Comparison of ENCODE assay signal across 2 cellular contexts in genomic region chr1:25848531-25848930, GRCh38.
TF ChIP-seq lines count a peak whose summit lies in the region.

No MANE protein-coding gene starts in this region.

TF ChIP-seq in HEK293, 187 proteins besides CTCF, POLR2A, EP300 and RAD21 (continued from another document and continues in another):
- TF ChIP-seq PRDM10 (tag by site-specific recombination; IDR thresholded peaks at IDR 0.05) (peak; percentile 76), TRIM28 (IDR thresholded peaks at IDR 0.05; ENCODE audit: borderline replicate concordance, low read length) (peak; percentile 43; the same call in 1 of the 2 replicates), SP7 (tag by site-specific recombination; IDR thresholded peaks at IDR 0.05) (no peak), ZSCAN5A (tag by site-specific recombination; IDR thresholded peaks at IDR 0.05) (no peak), BCL11A (tag by site-specific recombination; IDR thresholded peaks at IDR 0.05; ENCODE audit: low read depth) (no peak), ZNF580 (tag by site-specific recombination; IDR thresholded peaks at IDR 0.05) (no peak), PRDM4 (tag by site-specific recombination; IDR thresholded peaks at IDR 0.05) (0 out of 2 replicates have a peak, but pooled peaks have one; percentile 45)
- TF ChIP-seq, protein P1, sequence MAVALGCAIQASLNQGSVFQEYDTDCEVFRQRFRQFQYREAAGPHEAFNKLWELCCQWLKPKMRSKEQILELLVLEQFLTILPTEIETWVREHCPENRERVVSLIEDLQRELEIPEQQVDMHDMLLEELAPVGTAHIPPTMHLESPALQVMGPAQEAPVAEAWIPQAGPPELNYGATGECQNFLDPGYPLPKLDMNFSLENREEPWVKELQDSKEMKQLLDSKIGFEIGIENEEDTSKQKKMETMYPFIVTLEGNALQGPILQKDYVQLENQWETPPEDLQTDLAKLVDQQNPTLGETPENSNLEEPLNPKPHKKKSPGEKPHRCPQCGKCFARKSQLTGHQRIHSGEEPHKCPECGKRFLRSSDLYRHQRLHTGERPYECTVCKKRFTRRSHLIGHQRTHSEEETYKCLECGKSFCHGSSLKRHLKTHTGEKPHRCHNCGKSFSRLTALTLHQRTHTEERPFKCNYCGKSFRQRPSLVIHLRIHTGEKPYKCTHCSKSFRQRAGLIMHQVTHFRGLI (tag by site-specific recombination; IDR thresholded peaks at IDR 0.05), result no peak
- TF ChIP-seq, protein P2, sequence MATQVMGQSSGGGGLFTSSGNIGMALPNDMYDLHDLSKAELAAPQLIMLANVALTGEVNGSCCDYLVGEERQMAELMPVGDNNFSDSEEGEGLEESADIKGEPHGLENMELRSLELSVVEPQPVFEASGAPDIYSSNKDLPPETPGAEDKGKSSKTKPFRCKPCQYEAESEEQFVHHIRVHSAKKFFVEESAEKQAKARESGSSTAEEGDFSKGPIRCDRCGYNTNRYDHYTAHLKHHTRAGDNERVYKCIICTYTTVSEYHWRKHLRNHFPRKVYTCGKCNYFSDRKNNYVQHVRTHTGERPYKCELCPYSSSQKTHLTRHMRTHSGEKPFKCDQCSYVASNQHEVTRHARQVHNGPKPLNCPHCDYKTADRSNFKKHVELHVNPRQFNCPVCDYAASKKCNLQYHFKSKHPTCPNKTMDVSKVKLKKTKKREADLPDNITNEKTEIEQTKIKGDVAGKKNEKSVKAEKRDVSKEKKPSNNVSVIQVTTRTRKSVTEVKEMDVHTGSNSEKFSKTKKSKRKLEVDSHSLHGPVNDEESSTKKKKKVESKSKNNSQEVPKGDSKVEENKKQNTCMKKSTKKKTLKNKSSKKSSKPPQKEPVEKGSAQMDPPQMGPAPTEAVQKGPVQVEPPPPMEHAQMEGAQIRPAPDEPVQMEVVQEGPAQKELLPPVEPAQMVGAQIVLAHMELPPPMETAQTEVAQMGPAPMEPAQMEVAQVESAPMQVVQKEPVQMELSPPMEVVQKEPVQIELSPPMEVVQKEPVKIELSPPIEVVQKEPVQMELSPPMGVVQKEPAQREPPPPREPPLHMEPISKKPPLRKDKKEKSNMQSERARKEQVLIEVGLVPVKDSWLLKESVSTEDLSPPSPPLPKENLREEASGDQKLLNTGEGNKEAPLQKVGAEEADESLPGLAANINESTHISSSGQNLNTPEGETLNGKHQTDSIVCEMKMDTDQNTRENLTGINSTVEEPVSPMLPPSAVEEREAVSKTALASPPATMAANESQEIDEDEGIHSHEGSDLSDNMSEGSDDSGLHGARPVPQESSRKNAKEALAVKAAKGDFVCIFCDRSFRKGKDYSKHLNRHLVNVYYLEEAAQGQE (tag by site-specific recombination; IDR thresholded peaks at IDR 0.05), result no peak

TF ChIP-seq in WTC11, 78 proteins besides CTCF, POLR2A, EP300 and RAD21 (continued from another document):
- TF ChIP-seq ZNF425 (CRISPR knock-in tag; conservative IDR thresholded peaks at IDR 0.05) (no peak), ZNF138 (CRISPR knock-in tag; conservative IDR thresholded peaks at IDR 0.05) (no peak), PRRX2 (CRISPR knock-in tag; IDR thresholded peaks at IDR 0.05) (no peak), JAZF1 (CRISPR knock-in tag; IDR thresholded peaks at IDR 0.05) (no peak), ATF3 (CRISPR knock-in tag; conservative IDR thresholded peaks at IDR 0.05) (no peak), FOXP4 (CRISPR knock-in tag; IDR thresholded peaks at IDR 0.05) (no peak), ZMAT4 (CRISPR knock-in tag; IDR thresholded peaks at IDR 0.05) (no peak), SP1 (CRISPR knock-in tag; conservative IDR thresholded peaks at IDR 0.05) (no peak), NFE2L1 (CRISPR knock-in tag; IDR thresholded peaks at IDR 0.05) (no peak)
- TF ChIP-seq, protein P3, sequence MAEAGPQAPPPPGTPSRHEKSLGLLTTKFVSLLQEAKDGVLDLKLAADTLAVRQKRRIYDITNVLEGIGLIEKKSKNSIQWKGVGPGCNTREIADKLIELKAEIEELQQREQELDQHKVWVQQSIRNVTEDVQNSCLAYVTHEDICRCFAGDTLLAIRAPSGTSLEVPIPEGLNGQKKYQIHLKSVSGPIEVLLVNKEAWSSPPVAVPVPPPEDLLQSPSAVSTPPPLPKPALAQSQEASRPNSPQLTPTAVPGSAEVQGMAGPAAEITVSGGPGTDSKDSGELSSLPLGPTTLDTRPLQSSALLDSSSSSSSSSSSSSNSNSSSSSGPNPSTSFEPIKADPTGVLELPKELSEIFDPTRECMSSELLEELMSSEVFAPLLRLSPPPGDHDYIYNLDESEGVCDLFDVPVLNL (CRISPR knock-in tag; IDR thresholded peaks at IDR 0.05; ENCODE audit: borderline replicate concordance, low read depth), result no peak
- TF ChIP-seq, protein P4, sequence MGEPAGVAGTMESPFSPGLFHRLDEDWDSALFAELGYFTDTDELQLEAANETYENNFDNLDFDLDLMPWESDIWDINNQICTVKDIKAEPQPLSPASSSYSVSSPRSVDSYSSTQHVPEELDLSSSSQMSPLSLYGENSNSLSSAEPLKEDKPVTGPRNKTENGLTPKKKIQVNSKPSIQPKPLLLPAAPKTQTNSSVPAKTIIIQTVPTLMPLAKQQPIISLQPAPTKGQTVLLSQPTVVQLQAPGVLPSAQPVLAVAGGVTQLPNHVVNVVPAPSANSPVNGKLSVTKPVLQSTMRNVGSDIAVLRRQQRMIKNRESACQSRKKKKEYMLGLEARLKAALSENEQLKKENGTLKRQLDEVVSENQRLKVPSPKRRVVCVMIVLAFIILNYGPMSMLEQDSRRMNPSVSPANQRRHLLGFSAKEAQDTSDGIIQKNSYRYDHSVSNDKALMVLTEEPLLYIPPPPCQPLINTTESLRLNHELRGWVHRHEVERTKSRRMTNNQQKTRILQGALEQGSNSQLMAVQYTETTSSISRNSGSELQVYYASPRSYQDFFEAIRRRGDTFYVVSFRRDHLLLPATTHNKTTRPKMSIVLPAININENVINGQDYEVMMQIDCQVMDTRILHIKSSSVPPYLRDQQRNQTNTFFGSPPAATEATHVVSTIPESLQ (CRISPR knock-in tag; IDR thresholded peaks at IDR 0.05), result no peak
- TF ChIP-seq, protein P5, sequence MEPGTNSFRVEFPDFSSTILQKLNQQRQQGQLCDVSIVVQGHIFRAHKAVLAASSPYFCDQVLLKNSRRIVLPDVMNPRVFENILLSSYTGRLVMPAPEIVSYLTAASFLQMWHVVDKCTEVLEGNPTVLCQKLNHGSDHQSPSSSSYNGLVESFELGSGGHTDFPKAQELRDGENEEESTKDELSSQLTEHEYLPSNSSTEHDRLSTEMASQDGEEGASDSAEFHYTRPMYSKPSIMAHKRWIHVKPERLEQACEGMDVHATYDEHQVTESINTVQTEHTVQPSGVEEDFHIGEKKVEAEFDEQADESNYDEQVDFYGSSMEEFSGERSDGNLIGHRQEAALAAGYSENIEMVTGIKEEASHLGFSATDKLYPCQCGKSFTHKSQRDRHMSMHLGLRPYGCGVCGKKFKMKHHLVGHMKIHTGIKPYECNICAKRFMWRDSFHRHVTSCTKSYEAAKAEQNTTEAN (CRISPR knock-in tag; IDR thresholded peaks at IDR 0.05), result no peak
